10 cellular contexts compared by ENCODE assay signal in the genomic region with DNA sequence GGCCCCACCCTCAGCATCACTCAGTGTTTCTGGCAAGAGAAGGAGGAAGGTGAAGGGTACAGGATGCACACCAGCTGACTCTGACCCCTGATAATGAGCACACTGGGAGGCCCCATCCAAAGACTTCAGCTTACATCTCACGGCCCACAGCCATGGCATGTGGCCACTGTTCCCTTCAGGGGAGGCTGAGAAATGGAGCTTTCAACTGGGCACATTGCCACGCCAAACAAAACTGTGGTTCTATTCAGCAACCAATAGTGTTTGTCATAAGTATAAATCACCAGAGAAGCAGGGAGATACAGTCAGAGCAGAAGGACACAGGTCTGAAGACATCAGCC. TPM values are rescaled to one million over a fixed set of nuclear protein-coding genes. Genes with fewer than 3 reads are reported as not detected.
DNase-seq lines count a peak whose midpoint lies in the region; ATAC-seq lines count a peak whose summit lies in the region.
"Had no signal": no experiment of that assay in that cellular context is flagged by ENCODE, and none has a peak within 500 bp of the region (broad histone marks: within the 10 kb centered on the region; RNA-seq: fewer than 3 reads in every experiment).

No MANE protein-coding gene starts in this region.

- DNase-seq in activated CD4-positive, alpha-beta T cell treated with anti-CD3 and anti-CD28 coated beads for 36 hours, result no peak
- DNase-seq in activated CD4-positive, alpha-beta T cell treated with anti-CD3 and anti-CD28 coated beads, Interleukin-2, amount 10 ng/mL, durations not matched to agents 7 days and 5 days, result no peak
- DNase-seq in activated T-helper 2 cell treated with anti-CD3 and anti-CD28 coated beads, Interferon-gamma antibody, Interleukin-2, Interleukin-4, amounts not matched to agents 10 μg/mL and 5 μg/mL and 100 μg/mL, durations not matched to agents 14 hours and 24 hours and 36 hours (ENCODE audit: low spot score), result no peak
- DNase-seq in left ventricle myocardium superior (peak; percentile 62), substantia nigra (lab: John Stamatoyannopoulos, UW) (peak in 18 of 49 donors; percentile 6 to 62 (median 18))
- no peak for DNase-seq in stimulated activated CD4-positive, alpha-beta T cell treated with anti-CD3 and anti-CD28 coated beads, Interleukin-15, amount 100 ng/mL, for 24 hours
- DNase-seq: amniotic stem cell had no signal

- peaks cover 46% of the 10 kb centered on the region for H3K4me1 Mint-ChIP-seq in activated CD4-positive, alpha-beta T cell treated with anti-CD3 and anti-CD28 coated beads for 36 hours
- peaks cover 31% of the 10 kb centered on the region for H3K4me1 Mint-ChIP-seq in activated CD4-positive, alpha-beta T cell treated with anti-CD3 and anti-CD28 coated beads, Interleukin-2, amount 10 ng/mL, durations not matched to agents 7 days and 5 days
- peaks cover 53% of the 10 kb centered on the region for H3K4me1 Mint-ChIP-seq in activated T-helper 2 cell treated with anti-CD3 and anti-CD28 coated beads, Interferon-gamma antibody, Interleukin-2, Interleukin-4, amounts not matched to agents 10 μg/mL and 5 μg/mL and 100 μg/mL, durations not matched to agents 14 hours and 24 hours and 36 hours (ENCODE audit: low read depth)

- peak overlapping the region; percentile 3 for H3K27ac ChIP-seq in substantia nigra (ENCODE audit: low read depth, low read length, poor library complexity, severe bottlenecking)

- H3K36me3 Mint-ChIP-seq in activated CD4-positive, alpha-beta T cell treated with anti-CD3 and anti-CD28 coated beads for 36 hours (ENCODE audit: low read depth), result no peaks in the 10 kb centered on the region
- H3K36me3 Mint-ChIP-seq in activated CD4-positive, alpha-beta T cell treated with anti-CD3 and anti-CD28 coated beads, Interleukin-2, amount 10 ng/mL, durations not matched to agents 7 days and 5 days (ENCODE audit: low read depth), result no peaks in the 10 kb centered on the region
- H3K36me3 Mint-ChIP-seq in activated T-helper 2 cell treated with anti-CD3 and anti-CD28 coated beads, Interferon-gamma antibody, Interleukin-2, Interleukin-4, amounts not matched to agents 10 μg/mL and 5 μg/mL and 100 μg/mL, durations not matched to agents 14 hours and 24 hours and 36 hours (ENCODE audit: low read depth), result no peaks in the 10 kb centered on the region

- no peaks in the 10 kb centered on the region for H3K9me3 Mint-ChIP-seq in activated CD4-positive, alpha-beta T cell treated with anti-CD3 and anti-CD28 coated beads for 36 hours (ENCODE audit: low read depth)
- no peaks in the 10 kb centered on the region for H3K9me3 Mint-ChIP-seq in activated CD4-positive, alpha-beta T cell treated with anti-CD3 and anti-CD28 coated beads, Interleukin-2, amount 10 ng/mL, durations not matched to agents 7 days and 5 days
- H3K9me3 Mint-ChIP-seq in activated T-helper 2 cell treated with anti-CD3 and anti-CD28 coated beads, Interferon-gamma antibody, Interleukin-2, Interleukin-4, amounts not matched to agents 10 μg/mL and 5 μg/mL and 100 μg/mL, durations not matched to agents 14 hours and 24 hours and 36 hours, result no peaks in the 10 kb centered on the region
- H3K9me3 Mint-ChIP-seq: stimulated activated naive CD8-positive, alpha-beta T cell treated with anti-CD3 and anti-CD28 coated beads, Interleukin-15, Interleukin-2, amounts not matched to agents 100 ng/mL and 50 ng/mL, for 24 hours had no signal

- POLR2A ChIA-PET in activated CD4-positive, alpha-beta T cell treated with anti-CD3 and anti-CD28 coated beads for 36 hours (lab: Charles Lee), result no interaction called here
- POLR2A ChIA-PET in activated CD4-positive, alpha-beta T cell treated with anti-CD3 and anti-CD28 coated beads, Interleukin-2, amount 10 ng/mL, durations not matched to agents 7 days and 5 days (lab: Charles Lee), result no interaction called here

- intact Hi-C loops in activated CD4-positive, alpha-beta T cell treated with anti-CD3 and anti-CD28 coated beads for 36 hours (cut with DNase I, micrococcal nuclease), result no loop called here
- intact Hi-C loops in activated T-helper 2 cell treated with anti-CD3 and anti-CD28 coated beads, Interferon-gamma antibody, Interleukin-2, Interleukin-4, amounts not matched to agents 10 μg/mL and 5 μg/mL and 100 μg/mL, durations not matched to agents 14 hours and 24 hours and 36 hours (cut with micrococcal nuclease), result no loop called here
- intact Hi-C loops in left ventricle myocardium superior (cut with micrococcal nuclease), result loop anchor here (10.0 kb wide), 1 partner anchor 48 kb away; no protein-coding TSS in a partner anchor

- CTCF ChIA-PET in activated CD4-positive, alpha-beta T cell treated with anti-CD3 and anti-CD28 coated beads for 36 hours (lab: Charles Lee), result interaction anchor here (1.2 to 1.9 kb wide), 4 partner anchors 8 to 167 kb away, joined by 3 to 7 read pairs (median 4); no protein-coding TSS in a partner anchor
- CTCF ChIA-PET in activated CD4-positive, alpha-beta T cell treated with anti-CD3 and anti-CD28 coated beads, Interleukin-2, amount 10 ng/mL, durations not matched to agents 7 days and 5 days (lab: Charles Lee), result interaction anchor here (1.0 to 1.8 kb wide), 4 partner anchors 9 to 15 kb away, joined by 3 to 7 read pairs (median 4); a partner anchor contains a TSS

- ATAC-seq in activated CD4-positive, alpha-beta T cell treated with anti-CD3 and anti-CD28 coated beads for 36 hours, result no peak
- ATAC-seq in left ventricle myocardium superior, result peak; percentile 23
- no peak for ATAC-seq in GM21723 (IDR thresholded peaks at IDR 0.05; ENCODE audit: unreplicated experiment)
- ATAC-seq in GM21619 (IDR thresholded peaks at IDR 0.05; ENCODE audit: unreplicated experiment), result no peak

- H3K27ac Mint-ChIP-seq in activated CD4-positive, alpha-beta T cell treated with anti-CD3 and anti-CD28 coated beads for 36 hours, result peak overlapping the region; percentile 71
- H3K27ac Mint-ChIP-seq in activated CD4-positive, alpha-beta T cell treated with anti-CD3 and anti-CD28 coated beads, Interleukin-2, amount 10 ng/mL, durations not matched to agents 7 days and 5 days, result no peak overlapping the region
- H3K27ac Mint-ChIP-seq in activated T-helper 2 cell treated with anti-CD3 and anti-CD28 coated beads, Interferon-gamma antibody, Interleukin-2, Interleukin-4, amounts not matched to agents 10 μg/mL and 5 μg/mL and 100 μg/mL, durations not matched to agents 14 hours and 24 hours and 36 hours, result peak overlapping the region; percentile 81

- no peaks in the 10 kb centered on the region for H3K27me3 Mint-ChIP-seq in activated CD4-positive, alpha-beta T cell treated with anti-CD3 and anti-CD28 coated beads for 36 hours
- no peaks in the 10 kb centered on the region for H3K27me3 Mint-ChIP-seq in activated CD4-positive, alpha-beta T cell treated with anti-CD3 and anti-CD28 coated beads, Interleukin-2, amount 10 ng/mL, durations not matched to agents 7 days and 5 days
- H3K27me3 Mint-ChIP-seq in activated T-helper 2 cell treated with anti-CD3 and anti-CD28 coated beads, Interferon-gamma antibody, Interleukin-2, Interleukin-4, amounts not matched to agents 10 μg/mL and 5 μg/mL and 100 μg/mL, durations not matched to agents 14 hours and 24 hours and 36 hours (ENCODE audit: low read depth), result no peaks in the 10 kb centered on the region
- H3K27me3 Mint-ChIP-seq: stimulated activated naive CD8-positive, alpha-beta T cell treated with anti-CD3 and anti-CD28 coated beads, Interleukin-15, Interleukin-2, amounts not matched to agents 100 ng/mL and 50 ng/mL, for 24 hours had no signal

- H3K4me3 Mint-ChIP-seq in activated CD4-positive, alpha-beta T cell treated with anti-CD3 and anti-CD28 coated beads for 36 hours, result no peak overlapping the region
- no peak overlapping the region for H3K4me3 Mint-ChIP-seq in activated CD4-positive, alpha-beta T cell treated with anti-CD3 and anti-CD28 coated beads, Interleukin-2, amount 10 ng/mL, durations not matched to agents 7 days and 5 days
- no peak overlapping the region for H3K4me3 Mint-ChIP-seq in activated T-helper 2 cell treated with anti-CD3 and anti-CD28 coated beads, Interferon-gamma antibody, Interleukin-2, Interleukin-4, amounts not matched to agents 10 μg/mL and 5 μg/mL and 100 μg/mL, durations not matched to agents 14 hours and 24 hours and 36 hours (ENCODE audit: low read depth)
- H3K4me3 Mint-ChIP-seq: stimulated activated naive CD8-positive, alpha-beta T cell treated with anti-CD3 and anti-CD28 coated beads, Interleukin-15, Interleukin-2, amounts not matched to agents 100 ng/mL and 50 ng/mL, for 24 hours had no signal

RNA-seq across cellular contexts. Expression of a gene that starts 12.7 kb away (rescaled TPM):
- total RNA-seq in activated CD4-positive, alpha-beta T cell treated with anti-CD3 and anti-CD28 coated beads for 36 hours, result 100 to 1,000 TPM; 136 to 138 TPM
- total RNA-seq in activated CD4-positive, alpha-beta T cell treated with anti-CD3 and anti-CD28 coated beads, Interleukin-2, amount 10 ng/mL, durations not matched to agents 7 days and 5 days, result 100 to 1,000 TPM; 426 to 434 TPM
- total RNA-seq in activated T-helper 2 cell treated with anti-CD3 and anti-CD28 coated beads, Interferon-gamma antibody, Interleukin-2, Interleukin-4, amounts not matched to agents 10 μg/mL and 5 μg/mL and 100 μg/mL, durations not matched to agents 14 hours and 24 hours and 36 hours, result 386 and 390 TPM in 2 replicates
- total RNA-seq in left ventricle myocardium superior, result 1.9 TPM

RNA-seq across cellular contexts. Expression of a gene that starts 38.5 kb away (rescaled TPM):
- total RNA-seq in activated CD4-positive, alpha-beta T cell treated with anti-CD3 and anti-CD28 coated beads for 36 hours, result 1 to 10 TPM; 4.5 to 5.7 TPM
- 1 to 10 TPM; 1.5 TPM for total RNA-seq in activated CD4-positive, alpha-beta T cell treated with anti-CD3 and anti-CD28 coated beads, Interleukin-2, amount 10 ng/mL, durations not matched to agents 7 days and 5 days
- 8.2 and 8.6 TPM in 2 replicates for total RNA-seq in activated T-helper 2 cell treated with anti-CD3 and anti-CD28 coated beads, Interferon-gamma antibody, Interleukin-2, Interleukin-4, amounts not matched to agents 10 μg/mL and 5 μg/mL and 100 μg/mL, durations not matched to agents 14 hours and 24 hours and 36 hours
- total RNA-seq in left ventricle myocardium superior, result 2.8 TPM

RNA-seq across cellular contexts. Expression of a gene that starts 41.2 kb away (rescaled TPM):
- 1 to 10 TPM; 3.7 to 4.3 TPM for total RNA-seq in activated CD4-positive, alpha-beta T cell treated with anti-CD3 and anti-CD28 coated beads for 36 hours
- 1 to 10 TPM; 1.9 to 2.0 TPM for total RNA-seq in activated CD4-positive, alpha-beta T cell treated with anti-CD3 and anti-CD28 coated beads, Interleukin-2, amount 10 ng/mL, durations not matched to agents 7 days and 5 days
- total RNA-seq in activated T-helper 2 cell treated with anti-CD3 and anti-CD28 coated beads, Interferon-gamma antibody, Interleukin-2, Interleukin-4, amounts not matched to agents 10 μg/mL and 5 μg/mL and 100 μg/mL, durations not matched to agents 14 hours and 24 hours and 36 hours, result 2.8 and 3.0 TPM in 2 replicates
- total RNA-seq in left ventricle myocardium superior, result 2.0 TPM

Comparison
In these comparisons a context has a peak if more than half of its experiments do, and no peak if none do; other contexts are left out.
1. RNA of a gene that starts 12.7 kb away (total RNA-seq): 426 to 434 TPM in activated CD4-positive, alpha-beta T cell treated with anti-CD3 and anti-CD28 coated beads, Interleukin-2, amount 10 ng/mL, durations not matched to agents 7 days and 5 days, 386 to 390 TPM in activated T-helper 2 cell treated with anti-CD3 and anti-CD28 coated beads, Interferon-gamma antibody, Interleukin-2, Interleukin-4, amounts not matched to agents 10 μg/mL and 5 μg/mL and 100 μg/mL, durations not matched to agents 14 hours and 24 hours and 36 hours and 136 to 138 TPM in activated CD4-positive, alpha-beta T cell treated with anti-CD3 and anti-CD28 coated beads for 36 hours; 1.9 TPM in left ventricle myocardium superior (single experiment); every median in the first group is over 10 times any median in the second.